1 cellular context compared by ENCODE assay signal in genomic region chrX:37685452-37686347, GRCh38.
TF ChIP-seq lines count a peak whose summit lies in the region.

A gene with protein sequence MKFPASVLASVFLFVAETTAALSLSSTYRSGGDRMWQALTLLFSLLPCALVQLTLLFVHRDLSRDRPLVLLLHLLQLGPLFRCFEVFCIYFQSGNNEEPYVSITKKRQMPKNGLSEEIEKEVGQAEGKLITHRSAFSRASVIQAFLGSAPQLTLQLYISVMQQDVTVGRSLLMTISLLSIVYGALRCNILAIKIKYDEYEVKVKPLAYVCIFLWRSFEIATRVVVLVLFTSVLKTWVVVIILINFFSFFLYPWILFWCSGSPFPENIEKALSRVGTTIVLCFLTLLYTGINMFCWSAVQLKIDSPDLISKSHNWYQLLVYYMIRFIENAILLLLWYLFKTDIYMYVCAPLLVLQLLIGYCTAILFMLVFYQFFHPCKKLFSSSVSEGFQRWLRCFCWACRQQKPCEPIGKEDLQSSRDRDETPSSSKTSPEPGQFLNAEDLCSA (plus strand): TSS chrX:37685791. CDS start chrX:37685962, 171 bp downstream.

TF ChIP-seq in WTC11, 78 proteins besides CTCF, POLR2A, EP300 and RAD21 (continued from another document):
- TF ChIP-seq ZNF532 (CRISPR knock-in tag; IDR thresholded peaks at IDR 0.05; ENCODE audit: borderline replicate concordance) = 0 out of 2 replicates have a peak, but pooled peaks have one; percentile 48
- TF ChIP-seq, protein P1, sequence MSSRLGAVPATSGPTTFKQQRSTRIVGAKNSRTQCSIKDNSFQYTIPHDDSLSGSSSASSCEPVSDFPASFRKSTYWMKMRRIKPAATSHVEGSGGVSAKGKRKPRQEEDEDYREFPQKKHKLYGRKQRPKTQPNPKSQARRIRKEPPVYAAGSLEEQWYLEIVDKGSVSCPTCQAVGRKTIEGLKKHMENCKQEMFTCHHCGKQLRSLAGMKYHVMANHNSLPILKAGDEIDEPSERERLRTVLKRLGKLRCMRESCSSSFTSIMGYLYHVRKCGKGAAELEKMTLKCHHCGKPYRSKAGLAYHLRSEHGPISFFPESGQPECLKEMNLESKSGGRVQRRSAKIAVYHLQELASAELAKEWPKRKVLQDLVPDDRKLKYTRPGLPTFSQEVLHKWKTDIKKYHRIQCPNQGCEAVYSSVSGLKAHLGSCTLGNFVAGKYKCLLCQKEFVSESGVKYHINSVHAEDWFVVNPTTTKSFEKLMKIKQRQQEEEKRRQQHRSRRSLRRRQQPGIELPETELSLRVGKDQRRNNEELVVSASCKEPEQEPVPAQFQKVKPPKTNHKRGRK (CRISPR knock-in tag; IDR thresholded peaks at IDR 0.05; ENCODE audit: borderline replicate concordance) = no peak
- TF ChIP-seq TEAD1 (CRISPR knock-in tag; IDR thresholded peaks at IDR 0.05) = peak; percentile 83; the same call in 1 of the 2 replicates
- TF ChIP-seq E2F5 (CRISPR knock-in tag; IDR thresholded peaks at IDR 0.05) = no peak
